In the genomic region with DNA sequence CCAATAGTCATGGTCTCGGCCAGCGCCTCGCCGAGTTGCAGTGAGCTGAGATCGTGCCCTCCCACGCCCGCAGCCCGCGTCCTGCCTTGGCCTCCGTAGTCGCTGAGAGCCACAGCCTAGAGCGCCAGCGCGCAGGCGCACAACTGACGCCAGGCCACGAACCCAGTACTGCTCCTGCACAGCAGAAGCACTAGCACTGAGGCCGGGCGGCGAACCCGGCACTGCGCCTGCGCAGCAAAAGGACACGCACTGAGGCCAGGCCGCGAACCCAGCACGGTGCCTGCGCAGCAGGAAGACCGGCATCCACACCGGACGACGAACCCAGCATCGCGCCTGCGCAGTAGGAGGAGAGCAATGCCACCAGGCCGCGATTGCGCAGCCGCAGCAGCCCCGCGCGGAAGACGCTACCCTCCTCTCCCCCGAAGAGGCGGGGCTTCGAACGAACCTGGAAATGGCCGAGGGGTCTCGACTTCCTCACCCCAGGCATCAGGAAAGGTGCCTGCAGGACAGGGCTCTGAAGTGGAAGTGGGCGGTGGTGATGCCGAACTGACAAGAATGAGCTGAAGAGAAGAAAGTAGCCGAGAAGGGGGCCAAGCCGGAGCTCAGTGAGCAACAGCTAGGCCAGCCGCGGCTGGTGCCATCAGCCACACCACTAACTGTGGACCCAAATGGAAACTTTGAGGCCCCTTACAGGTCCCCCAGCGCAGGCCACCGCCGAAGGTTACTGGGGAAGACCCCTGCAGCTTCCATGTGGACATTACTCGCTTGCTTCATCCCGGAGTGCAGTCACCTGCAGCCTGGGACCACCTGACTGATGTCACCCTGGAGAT, we compare ENCODE assay signal across 14 cellular contexts. TPM values are rescaled to one million over a fixed set of nuclear protein-coding genes. Genes with fewer than 3 reads are reported as not detected.
DNase-seq lines count a peak whose midpoint lies in the region; ATAC-seq, FAIRE-seq and TF ChIP-seq lines count a peak whose summit lies in the region.
"Had no signal": no experiment of that assay in that cellular context is flagged by ENCODE, and none has a peak within 500 bp of the region (broad histone marks: within the 10 kb centered on the region; RNA-seq: fewer than 3 reads in every experiment).

No MANE protein-coding gene starts in this region.

- DNase-seq in RWPE2 (ENCODE audit: low spot score) (no peak), astrocyte of the spinal cord (ENCODE audit: low read depth, low spot score) (no peak), right cardiac atrium (peak; percentile 73 to 86 (median 81)), iPS-NIHi7 (ENCODE audit: extremely low spot score) (no peak), NCI-H2196 treated with DMSO at 0.1 percent for 48 hours (lab: John Stamatoyannopoulos, UW; ENCODE audit: unreplicated experiment) (no peak), frontal cortex (ENCODE audit: low spot score in 2 of 2) (no peak)
- peak; percentile 65 for DNase-seq in stimulated activated CD4-positive, alpha-beta T cell treated with anti-CD3 and anti-CD28 coated beads, Interleukin-15, amount 100 ng/mL, for 24 hours
- DNase-seq: NCI-H1436 treated with DMSO at 0.1 percent for 48 hours had no signal

- peaks cover 1% of the 10 kb centered on the region for H3K9me3 ChIP-seq in RWPE2 (ENCODE audit: severe bottlenecking)
- H3K9me3 ChIP-seq in right cardiac atrium (ENCODE audit: control insufficient read depth, low read length) = no peaks in the 10 kb centered on the region

- H3K27ac ChIP-seq in RWPE2 (ENCODE audit: poor library complexity, severe bottlenecking) = no peak overlapping the region
- no peak overlapping the region for H3K27ac ChIP-seq in right cardiac atrium (ENCODE audit: low read length)
- H3K27ac ChIP-seq: HL-60 had no signal

- intact Hi-C loops in right cardiac atrium (cut with DNase I) = no loop called here

- peaks cover 15% of the 10 kb centered on the region for H3K27me3 ChIP-seq in RWPE2 (ENCODE audit: insufficient read depth, poor library complexity, severe bottlenecking)
- H3K27me3 ChIP-seq in right cardiac atrium (ENCODE audit: control insufficient read depth, insufficient read depth) = no peaks in the 10 kb centered on the region

- no peak for FAIRE-seq in frontal cortex (lab: Jason Lieb, UNC)

- H3K4me1 ChIP-seq in RWPE2 (ENCODE audit: insufficient read depth, poor library complexity, severe bottlenecking) (no peaks in the 10 kb centered on the region), right cardiac atrium (ENCODE audit: control insufficient read depth, insufficient read depth, low read length) (no peaks in the 10 kb centered on the region)

- no peaks in the 10 kb centered on the region for H3K36me3 ChIP-seq in RWPE2 (ENCODE audit: low read depth)

- ATAC-seq in RWPE2 (ENCODE audit: low read depth) (0 out of 3 replicates have a peak, but pooled peaks have one; percentile 25), right cardiac atrium (peak; percentile 81 to 87), GM18511 (IDR thresholded peaks at IDR 0.05; ENCODE audit: unreplicated experiment) (no peak)
- ATAC-seq: HCT116, Panc1 had no signal

- 37% methylated on average over 60 of the region's 60 CpGs for WGBS in right cardiac atrium

- H3K4me3 ChIP-seq in RWPE2 (ENCODE audit: severe bottlenecking) (peak overlapping the region; percentile 11), astrocyte of the spinal cord (ENCODE audit: low read depth, low read length) (peak overlapping the region; percentile 5), right cardiac atrium (ENCODE audit: low read length) (peak overlapping the region; percentile 11)

- TF ChIP-seq CTCF in RWPE2 (IDR thresholded peaks at IDR 0.05; ENCODE audit: poor library complexity, severe bottlenecking) = no peak
- no peak for TF ChIP-seq CTCF in astrocyte of the spinal cord (IDR thresholded peaks at IDR 0.05; ENCODE audit: low read depth, low read length)

- in situ Hi-C loops in astrocyte of the spinal cord (cut with HindIII; ENCODE audit: low sequenced_read_pairs) = no loop called here

RNA-seq across cellular contexts. Expression of a gene that starts 7.5 kb away (rescaled TPM):
- 10 to 100 TPM; 29.8 to 40.2 (median 34.4) TPM for total RNA-seq in right cardiac atrium
- 44.9 TPM for polyA plus RNA-seq in right cardiac atrium
- total RNA-seq in frontal cortex = 0.82 TPM
- total RNA-seq: dermis microvascular lymphatic vessel endothelial cell had no signal

RNA-seq across cellular contexts. Expression of a gene that starts 24.5 kb away (rescaled TPM):
- under 1 TPM; 0.24 to 0.64 (median 0.37) TPM for total RNA-seq in right cardiac atrium
- not detected for polyA plus RNA-seq in right cardiac atrium
- total RNA-seq in frontal cortex = 0.82 TPM
- total RNA-seq: dermis microvascular lymphatic vessel endothelial cell had no signal

RNA-seq across cellular contexts. Expression of a gene that starts 28.3 kb away (rescaled TPM):
- under 1 TPM in 1 of 4 donors, not detected in 3; 0.15 TPM for total RNA-seq in right cardiac atrium
- 0.14 TPM for polyA plus RNA-seq in right cardiac atrium
- not detected for total RNA-seq in frontal cortex
- total RNA-seq: dermis microvascular lymphatic vessel endothelial cell, renal cortical epithelial cell had no signal

Comparison
In these comparisons a context has a peak if more than half of its experiments do, and no peak if none do; other contexts are left out.
1. DNase-seq: peak in right cardiac atrium (3 of 3) and stimulated activated CD4-positive, alpha-beta T cell treated with anti-CD3 and anti-CD28 coated beads, Interleukin-15, amount 100 ng/mL, for 24 hours (single experiment); none in RWPE2 (single experiment), astrocyte of the spinal cord (single experiment), iPS-NIHi7 (single experiment), NCI-H2196 treated with DMSO at 0.1 percent for 48 hours (single experiment) and frontal cortex (0 of 2).
2. RNA of a gene that starts 7.5 kb away (total RNA-seq): 29.8 to 40.2 TPM in right cardiac atrium; 0.82 TPM in frontal cortex (single experiment); every median in the first group is over 10 times any median in the second.
3. Peak in every context shown above with its lines, with median percentiles within 50 percentile points of each other: H3K4me3 ChIP-seq.